ENCODE assay signal across 8 cellular contexts in genomic region chr19:35557539-35558399, GRCh38. TPM values are rescaled to one million over a fixed set of nuclear protein-coding genes. Genes with fewer than 3 reads are reported as not detected.
DNase-seq lines count a peak whose midpoint lies in the region; ATAC-seq lines count a peak whose summit lies in the region.

No MANE protein-coding gene starts in this region.

- no peak for ATAC-seq in HG02588 (IDR thresholded peaks at IDR 0.05; ENCODE audit: unreplicated experiment)
- no peak for ATAC-seq in HG02642 (IDR thresholded peaks at IDR 0.05; ENCODE audit: poor library complexity, unreplicated experiment)

- peak; percentile 38 for DNase-seq in DMS153 treated with DMSO at 0.1 percent for 48 hours (lab: John Stamatoyannopoulos, UW; ENCODE audit: unreplicated experiment)
- DNase-seq in NCI-H345 (lab: John Stamatoyannopoulos, UW), result peak; percentile 98
- DNase-seq in activated T-helper 1 cell treated with anti-CD3 and anti-CD28 coated beads, Interleukin-2, amount 50 U/mL, for 16 hours (ENCODE audit: low read depth in 1 of 2, low spot score in 1 of 2), result peak; percentile 12 to 20
- DNase-seq in foreskin melanocyte, result peak; percentile 58
- peak; percentile 76 for DNase-seq in posterior vena cava (ENCODE audit: low spot score)
- DNase-seq in DMS79 (lab: John Stamatoyannopoulos, UW), result no peak

- intact Hi-C loops in posterior vena cava (cut with DNase I), result loop anchor here in 1 of 2 donors (5.0 kb wide), 1 partner anchor 120 kb away; no protein-coding TSS in a partner anchor

RNA-seq across cellular contexts. Expression of gene ATP4A, which starts 5.7 kb away (rescaled TPM):
- not detected for total RNA-seq in posterior vena cava

RNA-seq across cellular contexts. Expression of gene TMEM147, which starts 12.3 kb away (rescaled TPM):
- 10 to 100 TPM; 52.4 to 61.1 TPM for total RNA-seq in posterior vena cava

RNA-seq across cellular contexts. Expression of gene GAPDHS, which starts 24.5 kb away (rescaled TPM):
- not detected for total RNA-seq in posterior vena cava

RNA-seq across cellular contexts. Expression of gene PMIS2, which starts 28.2 kb away (rescaled TPM):
- total RNA-seq in posterior vena cava, result not detected

RNA-seq across cellular contexts. Expression of gene SBSN, which starts 29.7 kb away (rescaled TPM):
- not detected for total RNA-seq in posterior vena cava
